17 cellular contexts compared by ENCODE assay signal in the genomic region with DNA sequence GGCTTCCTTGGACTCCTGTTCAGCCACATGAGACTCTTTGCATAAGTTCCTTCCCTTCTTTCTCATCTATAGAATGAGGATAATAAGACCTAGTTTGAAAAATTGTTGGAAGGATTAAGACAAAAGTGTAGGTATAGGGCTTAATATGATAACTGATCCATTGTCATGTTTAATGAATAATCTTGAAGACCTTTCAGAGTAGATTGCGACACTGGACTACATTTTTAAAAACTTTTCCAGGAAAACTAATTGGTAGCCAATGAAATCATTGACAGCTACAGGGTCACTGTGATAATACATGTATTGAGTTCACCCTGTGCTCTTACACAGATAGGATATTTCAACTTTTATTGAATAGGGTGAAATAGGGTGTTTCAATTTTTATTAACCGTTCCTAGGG.
A peak's percentile ranks its signal among the peaks of the same experiment; 100 is the strongest.
DNase-seq lines count a peak whose midpoint lies in the region; ATAC-seq, FAIRE-seq and TF ChIP-seq lines count a peak whose summit lies in the region.
"Had no signal": no experiment of that assay in that cellular context is flagged by ENCODE, and none has a peak within 500 bp of the region (broad histone marks: within the 10 kb centered on the region; RNA-seq: fewer than 3 reads in every experiment).

No MANE protein-coding gene starts in this region.

- H3K27me3 Mint-ChIP-seq in activated CD4-positive, alpha-beta T cell treated with anti-CD3 and anti-CD28 coated beads for 36 hours, result no peaks in the 10 kb centered on the region
- H3K27me3 Mint-ChIP-seq: CD8-positive, alpha-beta memory T cell had no signal

- BruUV-seq in PC-3 (replicated peaks; lab: Mats Ljungman, UMichigan) (no TSS peak), endothelial cell of umbilical vein (replicated peaks; lab: Mats Ljungman, UMichigan) (TSS peak; percentile 93)

- H3K36me3 ChIP-seq in GM23248 (ENCODE audit: low read depth), result no peaks in the 10 kb centered on the region
- no peaks in the 10 kb centered on the region for H3K36me3 ChIP-seq in PC-3 (ENCODE audit: low read depth, low read length)
- H3K36me3 ChIP-seq in endothelial cell of umbilical vein (ENCODE audit: control insufficient read depth in 2 of 2, extremely low read depth in 1 of 2, insufficient read depth in 2 of 2, low read length in 2 of 2), result no peaks in the 10 kb centered on the region
- H3K36me3 ChIP-seq in osteoblast (ENCODE audit: insufficient read depth, low read length), result no peaks in the 10 kb centered on the region

- CTCF ChIA-PET in PC-3 (lab: Charles Lee), result no interaction called here
- CTCF ChIA-PET in endothelial cell of umbilical vein (lab: Charles Lee), result interaction anchor here (1.3 kb wide), 1 partner anchor 371 kb away, joined by 3 read pairs; no protein-coding TSS in a partner anchor
- CTCF ChIA-PET in activated CD4-positive, alpha-beta T cell treated with anti-CD3 and anti-CD28 coated beads for 36 hours (lab: Charles Lee), result no interaction called here

- H3K4me2 ChIP-seq in GM23248 (ENCODE audit: unreplicated experiment) (no peak overlapping the region), PC-3 (ENCODE audit: low read length) (peak overlapping the region; percentile 6; the same call in 1 of the 2 replicates), endothelial cell of umbilical vein (ENCODE audit: insufficient read depth, low read length) (no peak overlapping the region), osteoblast (ENCODE audit: insufficient read depth, low read length) (no peak overlapping the region)
- H3K4me2 ChIP-seq: BLaER1 had no signal

- ATAC-seq in PC-3 (no peak), left lobe of liver (no peak)
- no peak for ATAC-seq in activated CD4-positive, alpha-beta T cell treated with anti-CD3 and anti-CD28 coated beads for 36 hours

- H2AFZ ChIP-seq in GM23248 (no peak overlapping the region), PC-3 (ENCODE audit: low read length) (no peak overlapping the region), endothelial cell of umbilical vein (ENCODE audit: low read depth, low read length) (no peak overlapping the region), osteoblast (ENCODE audit: low read length) (no peak overlapping the region)

- H3K27ac ChIP-seq in GM23248, result peak overlapping the region; percentile 95; the same call in 1 of the 2 replicates
- H3K27ac ChIP-seq in PC-3 (ENCODE audit: low read length), result peak overlapping the region; percentile 99
- H3K27ac ChIP-seq in endothelial cell of umbilical vein (ENCODE audit: insufficient read depth, low read depth, low read length), result no peak overlapping the region
- peak overlapping the region; percentile 60 for H3K27ac ChIP-seq in osteoblast (ENCODE audit: low read depth, low read length)
- H3K27ac ChIP-seq: BLaER1, HL-60 had no signal

- DNase-seq in GM23248, result no peak
- DNase-seq in PC-3, result no peak
- no peak for DNase-seq in endothelial cell of umbilical vein (ENCODE audit: low read depth, low spot score)
- DNase-seq in osteoblast (ENCODE audit: insufficient read length, low spot score, missing footprints), result no peak
- no peak for DNase-seq in head of caudate nucleus
- DNase-seq in activated CD4-positive, alpha-beta T cell treated with anti-CD3 and anti-CD28 coated beads for 36 hours, result no peak
- DNase-seq in left lobe of liver (ENCODE audit: low spot score), result no peak
- DNase-seq: 8988T; AML-193; Caco-2; CD8-positive, alpha-beta memory T cell; DND-41; GDM1 had no signal

- H3K27me3 ChIP-seq in GM23248 (replicated peaks; ENCODE audit: insufficient read depth), result no peaks in the 10 kb centered on the region
- no peaks in the 10 kb centered on the region for H3K27me3 ChIP-seq in PC-3 (ENCODE audit: low read length)
- no peaks in the 10 kb centered on the region for H3K27me3 ChIP-seq in endothelial cell of umbilical vein (ENCODE audit: control insufficient read depth in 2 of 2, insufficient read depth in 2 of 2, low read length in 2 of 2)
- H3K27me3 ChIP-seq in osteoblast (ENCODE audit: insufficient read depth, low read length), result no peaks in the 10 kb centered on the region
- H3K27me3 ChIP-seq: BLaER1 had no signal

- peaks cover 42% of the 10 kb centered on the region for H3F3A ChIP-seq in GM23248 (ENCODE audit: insufficient read depth)
- H3F3A ChIP-seq in PC-3 (ENCODE audit: low read length, unreplicated experiment), result peaks cover 11% of the 10 kb centered on the region

- peaks cover 42% of the 10 kb centered on the region for H3K4me1 ChIP-seq in GM23248 (ENCODE audit: insufficient read depth)
- H3K4me1 ChIP-seq in PC-3 (ENCODE audit: insufficient read depth, low read length), result peaks cover 28% of the 10 kb centered on the region
- H3K4me1 ChIP-seq in endothelial cell of umbilical vein (ENCODE audit: control insufficient read depth, extremely low read depth, insufficient read depth, low read length), result peaks cover 20% of the 10 kb centered on the region
- H3K4me1 ChIP-seq in osteoblast (ENCODE audit: insufficient read depth, low read length), result peaks cover 25% of the 10 kb centered on the region
- H3K4me1 ChIP-seq: BLaER1 had no signal

- H3K79me2 ChIP-seq in GM23248 (ENCODE audit: insufficient read depth) (no peaks in the 10 kb centered on the region), PC-3 (ENCODE audit: low read length) (no peaks in the 10 kb centered on the region), endothelial cell of umbilical vein (ENCODE audit: control insufficient read depth, insufficient read depth, low read length) (no peaks in the 10 kb centered on the region), osteoblast (ENCODE audit: insufficient read depth, low read length) (no peaks in the 10 kb centered on the region)

- H3K27ac Mint-ChIP-seq in activated CD4-positive, alpha-beta T cell treated with anti-CD3 and anti-CD28 coated beads for 36 hours, result no peak overlapping the region
- H3K27ac Mint-ChIP-seq: CD8-positive, alpha-beta memory T cell had no signal

- no peaks in the 10 kb centered on the region for H3K9me1 ChIP-seq in endothelial cell of umbilical vein (replicated peaks; ENCODE audit: control insufficient read depth, extremely low read depth, insufficient read depth, low read length)

- WGBS in GM23248 (ENCODE audit: low coverage in 1 of 2, low lambda C conversion rate in 2 of 2, missing lambda C conversion rate in 2 of 2), 2 experiments, result 97 to 98% methylated on average over 2 of the region's 2 CpGs

- H3K9me2 ChIP-seq in GM23248 (ENCODE audit: insufficient read depth), result no peaks in the 10 kb centered on the region
- no peaks in the 10 kb centered on the region for H3K9me2 ChIP-seq in PC-3 (replicated peaks; ENCODE audit: low read length)

- H3K36me3 Mint-ChIP-seq in activated CD4-positive, alpha-beta T cell treated with anti-CD3 and anti-CD28 coated beads for 36 hours (ENCODE audit: low read depth), result peaks cover 12% of the 10 kb centered on the region

- H3K9me3 ChIP-seq in GM23248 (ENCODE audit: low read depth), result no peaks in the 10 kb centered on the region
- no peaks in the 10 kb centered on the region for H3K9me3 ChIP-seq in PC-3 (ENCODE audit: low read length)
- no peaks in the 10 kb centered on the region for H3K9me3 ChIP-seq in endothelial cell of umbilical vein (replicated peaks; ENCODE audit: control insufficient read depth, insufficient read depth, low read length)
- H3K9me3 ChIP-seq in osteoblast (ENCODE audit: low read depth, low read length), result no peaks in the 10 kb centered on the region
- H3K9me3 ChIP-seq: BLaER1, Caco-2 had no signal

- FAIRE-seq in endothelial cell of umbilical vein (lab: Jason Lieb, UNC), result no peak
- FAIRE-seq: GM12892, H1 had no signal

- H3K4me1 Mint-ChIP-seq in activated CD4-positive, alpha-beta T cell treated with anti-CD3 and anti-CD28 coated beads for 36 hours, result peaks cover 5% of the 10 kb centered on the region
- H3K4me1 Mint-ChIP-seq: CD8-positive, alpha-beta memory T cell had no signal

- in situ Hi-C loops in GM23248 (cut with MboI), result no loop called here

- H3K4me3 Mint-ChIP-seq in activated CD4-positive, alpha-beta T cell treated with anti-CD3 and anti-CD28 coated beads for 36 hours, result no peak overlapping the region
- H3K4me3 Mint-ChIP-seq: CD8-positive, alpha-beta memory T cell had no signal

- H3K9ac ChIP-seq in GM23248 (no peak overlapping the region), PC-3 (ENCODE audit: low read length) (peak overlapping the region; percentile 23; the same call in 1 of the 2 replicates), endothelial cell of umbilical vein (replicated peaks; ENCODE audit: extremely low read depth, insufficient read depth, low read length) (no peak overlapping the region)
- H3K9ac ChIP-seq: BLaER1 had no signal

- intact Hi-C loops in PC-3 (cut with micrococcal nuclease) (loop anchor here (2.0 kb wide), 1 partner anchor 135 kb away; no protein-coding TSS in a partner anchor), endothelial cell of umbilical vein (cut with micrococcal nuclease) (loop anchor here (5.0 kb wide), 2 partner anchors 88 to 367 kb away; partner anchors contain the start of gene CEP152), head of caudate nucleus (cut with DNase I) (no loop called here)
- intact Hi-C loops in activated CD4-positive, alpha-beta T cell treated with anti-CD3 and anti-CD28 coated beads for 36 hours (cut with DNase I, micrococcal nuclease), result no loop called here

- dilution Hi-C loops in endothelial cell of umbilical vein (cut with MboI; ENCODE audit: extremely low pct_ligation_motif_present, low sequenced_read_pairs), result no loop called here

- no peak for TF ChIP-seq CTCF in PC-3 (conservative IDR thresholded peaks at IDR 0.05; ENCODE audit: low read depth, low read length)
- no peak for TF ChIP-seq CTCF in endothelial cell of umbilical vein (IDR thresholded peaks at IDR 0.05; ENCODE audit: extremely low read depth in 1 of 2, insufficient read depth in 1 of 2, low read depth in 1 of 2, low read length in 2 of 2)
- TF ChIP-seq CTCF in osteoblast (IDR thresholded peaks at IDR 0.05; ENCODE audit: extremely low read depth, low read depth, low read length), result no peak

- no peaks in the 10 kb centered on the region for H3K9me3 Mint-ChIP-seq in activated CD4-positive, alpha-beta T cell treated with anti-CD3 and anti-CD28 coated beads for 36 hours (ENCODE audit: low read depth)
- H3K9me3 Mint-ChIP-seq: CD8-positive, alpha-beta memory T cell had no signal

- TF ChIP-seq POLR2A in endothelial cell of umbilical vein (IDR thresholded peaks at IDR 0.05; ENCODE audit: low read depth, low read length), result no peak

- H4K20me1 ChIP-seq in GM23248 (ENCODE audit: insufficient read depth), result no peaks in the 10 kb centered on the region
- no peaks in the 10 kb centered on the region for H4K20me1 ChIP-seq in PC-3 (ENCODE audit: low read length)
- no peaks in the 10 kb centered on the region for H4K20me1 ChIP-seq in endothelial cell of umbilical vein (replicated peaks; ENCODE audit: control insufficient read depth, extremely low read depth, insufficient read depth, low read length)
- H4K20me1 ChIP-seq in osteoblast (ENCODE audit: insufficient read depth, low read length), result no peaks in the 10 kb centered on the region
- H4K20me1 ChIP-seq: BLaER1 had no signal

- H3K4me3 ChIP-seq in GM23248, result no peak overlapping the region
- H3K4me3 ChIP-seq in PC-3 (ENCODE audit: low read length), result no peak overlapping the region
- no peak overlapping the region for H3K4me3 ChIP-seq in endothelial cell of umbilical vein (replicated peaks in 1 of 3; ENCODE audit: insufficient read depth in 1 of 3, low read depth in 1 of 3, low read length in 3 of 3)
- no peak overlapping the region for H3K4me3 ChIP-seq in osteoblast (ENCODE audit: insufficient read depth, low read length)
- H3K4me3 ChIP-seq: BLaER1 had no signal

- POLR2A ChIA-PET in PC-3 (lab: Charles Lee; ENCODE audit: unreplicated experiment) (no interaction called here), endothelial cell of umbilical vein (lab: Charles Lee) (no interaction called here)
- POLR2A ChIA-PET in activated CD4-positive, alpha-beta T cell treated with anti-CD3 and anti-CD28 coated beads for 36 hours (lab: Charles Lee), result no interaction called here

Comparison
In these comparisons a context has a peak if more than half of its experiments do, and no peak if none do; other contexts are left out.
1. intact Hi-C loops: an anchor here in PC-3 (2.0 kb wide) and endothelial cell of umbilical vein (5.0 kb wide); none called in head of caudate nucleus and activated CD4-positive, alpha-beta T cell treated with anti-CD3 and anti-CD28 coated beads for 36 hours.